ENCODE assay signal across 18 cellular contexts in genomic region chr14:30725763-30726162, GRCh38.
"Had no signal": no experiment of that assay in that cellular context is flagged by ENCODE, and none has a peak within 500 bp of the region (broad histone marks: within the 10 kb centered on the region; RNA-seq: fewer than 3 reads in every experiment).

No MANE protein-coding gene starts in this region.

- H3K27me3 ChIP-seq: colonic mucosa, testis had no signal

- H3K9me3 Mint-ChIP-seq: stimulated activated naive CD8-positive, alpha-beta T cell treated with anti-CD3 and anti-CD28 coated beads, Interleukin-15, Interleukin-2, amounts not matched to agents 100 ng/mL and 50 ng/mL, for 24 hours had no signal

- ATAC-seq: left colon, sciatic nerve, T-helper 17 cell, WTC11 had no signal

- H3K4me3 Mint-ChIP-seq: activated naive CD8-positive, alpha-beta T cell treated with anti-CD3 and anti-CD28 coated beads, Interleukin-2, amount 10 ng/mL, durations not matched to agents 7 days and 5 days; nephron; stimulated activated naive CD8-positive, alpha-beta T cell treated with anti-CD3 and anti-CD28 coated beads, Interleukin-15, Interleukin-2, amounts not matched to agents 100 ng/mL and 50 ng/mL, for 24 hours; T-helper 17 cell; WTC11 had no signal

- H3K27me3 Mint-ChIP-seq: activated naive CD8-positive, alpha-beta T cell treated with anti-CD3 and anti-CD28 coated beads, Interleukin-2, amount 10 ng/mL, durations not matched to agents 7 days and 5 days; progenitor cell of endocrine pancreas; stimulated activated naive CD8-positive, alpha-beta T cell treated with anti-CD3 and anti-CD28 coated beads, Interleukin-15, Interleukin-2, amounts not matched to agents 100 ng/mL and 50 ng/mL, for 24 hours; T-helper 17 cell had no signal

- H3K4me1 ChIP-seq: colonic mucosa, testis had no signal

- DNase-seq: activated CD4-positive, alpha-beta T cell treated with anti-CD3 and anti-CD28 coated beads, Interleukin-2, amount 50 U/mL, for 1 hour; activated gamma-delta T cell treated with Interleukin-2 at 50 U/mL for 16 hours; activated naive CD8-positive, alpha-beta T cell treated with anti-CD3 and anti-CD28 coated beads, Interleukin-2, amount 10 ng/mL, durations not matched to agents 7 days and 5 days; activated T-cell treated with anti-CD3 and anti-CD28 coated beads, Interleukin-2, amount 50 U/mL, for 1 hour; aorta; colonic mucosa; glutamatergic neuron; left colon; mammary epithelial cell; occipital lobe; stimulated activated CD4-positive, alpha-beta T cell treated with anti-CD3 and anti-CD28 coated beads, Interleukin-2, amount 100 ng/mL, for 24 hours; T-helper 17 cell; testis had no signal

- H3K4me3 ChIP-seq: colonic mucosa, testis had no signal

- H3K36me3 ChIP-seq: colonic mucosa had no signal

- H3K9me3 ChIP-seq: colonic mucosa, testis had no signal

- H3K27ac ChIP-seq: colonic mucosa, testis had no signal

- H3K27ac Mint-ChIP-seq: activated naive CD8-positive, alpha-beta T cell treated with anti-CD3 and anti-CD28 coated beads, Interleukin-2, amount 10 ng/mL, durations not matched to agents 7 days and 5 days; progenitor cell of endocrine pancreas; stimulated activated naive CD8-positive, alpha-beta T cell treated with anti-CD3 and anti-CD28 coated beads, Interleukin-15, Interleukin-2, amounts not matched to agents 100 ng/mL and 50 ng/mL, for 24 hours; T-helper 17 cell; WTC11 had no signal
